15 cellular contexts compared by ENCODE assay signal in the genomic region with DNA sequence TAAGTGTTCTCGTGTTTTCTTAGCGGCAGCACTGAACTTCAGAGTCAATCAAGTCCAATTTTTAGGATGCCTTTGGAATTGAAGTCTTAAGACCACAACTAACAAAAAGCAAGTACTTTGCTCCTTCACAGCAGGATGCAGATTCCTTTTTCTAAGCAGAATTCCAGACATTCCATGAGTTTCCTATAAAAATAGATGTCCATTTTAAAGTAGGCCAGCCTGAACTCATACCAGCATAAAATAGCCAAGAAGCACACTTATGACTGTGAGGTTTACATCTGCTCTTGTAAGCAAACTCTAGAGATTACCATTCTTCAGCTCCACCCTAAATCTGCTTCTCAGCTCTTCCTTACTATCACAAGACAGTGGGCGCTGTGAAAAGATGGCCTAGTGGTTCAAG.
DNase-seq lines count a peak whose midpoint lies in the region; ATAC-seq and TF ChIP-seq lines count a peak whose summit lies in the region.
"Had no signal": no experiment of that assay in that cellular context is flagged by ENCODE, and none has a peak within 500 bp of the region (broad histone marks: within the 10 kb centered on the region; RNA-seq: fewer than 3 reads in every experiment).

No MANE protein-coding gene starts in this region.

- H3K27ac Mint-ChIP-seq in chondrocyte (ENCODE audit: unreplicated experiment), result peak overlapping the region; percentile 85
- H3K27ac Mint-ChIP-seq: activated CD4-positive, alpha-beta T cell treated with anti-CD3 and anti-CD28 coated beads for 36 hours had no signal

- H3K27me3 ChIP-seq in A673 (replicated peaks; ENCODE audit: insufficient read depth, low read depth, low read length, poor library complexity), result no peaks in the 10 kb centered on the region
- no peaks in the 10 kb centered on the region for H3K27me3 ChIP-seq in HUES48 (ENCODE audit: control insufficient read depth, insufficient read depth, low read length)
- H3K27me3 ChIP-seq: heart left ventricle, right lobe of liver had no signal

- H3K9me3 ChIP-seq in A673 (ENCODE audit: low read depth, low read length, poor library complexity, severe bottlenecking), result no peaks in the 10 kb centered on the region
- H3K9me3 ChIP-seq in HUES48 (ENCODE audit: control insufficient read depth, insufficient read depth, low read length), result no peaks in the 10 kb centered on the region
- H3K9me3 ChIP-seq: heart left ventricle, right lobe of liver, thoracic aorta had no signal

- DNase-seq in A673 (ENCODE audit: low spot score) (peak; percentile 3), chondrocyte (ENCODE audit: low spot score) (no peak), kidney glomerular epithelial cell (lab: John Stamatoyannopoulos, UW) (peak; percentile 56), SHP77 (lab: John Stamatoyannopoulos, UW) (no peak)
- DNase-seq: activated CD4-positive, alpha-beta T cell treated with anti-CD3 and anti-CD28 coated beads for 36 hours; AML-193; cortex of kidney; heart left ventricle; NCI-H1105 treated with DMSO at 0.1 percent for 48 hours; right lobe of liver had no signal

- no peak overlapping the region for H3K27ac ChIP-seq in A673 (ENCODE audit: low read depth, low read length, poor library complexity, severe bottlenecking)
- H3K27ac ChIP-seq in HUES48 (ENCODE audit: low read depth, low read length), result peak overlapping the region; percentile 49
- H3K27ac ChIP-seq: heart left ventricle, right lobe of liver, thoracic aorta had no signal

- TF ChIP-seq CTCF in A673 (conservative IDR thresholded peaks at IDR 0.05; ENCODE audit: low read depth, low read length), result no peak
- no peak for TF ChIP-seq CTCF in chondrocyte (IDR thresholded peaks at IDR 0.05)

- no peaks in the 10 kb centered on the region for H3K4me1 ChIP-seq in A673 (ENCODE audit: insufficient read depth, low read length, poor library complexity, severe bottlenecking)
- H3K4me1 ChIP-seq in HUES48 (ENCODE audit: control insufficient read depth, insufficient read depth, low read length), result peaks cover 46% of the 10 kb centered on the region

- H3K9me3 Mint-ChIP-seq in chondrocyte (ENCODE audit: low read depth), result no peaks in the 10 kb centered on the region

- no peak for ATAC-seq in HG03439 (IDR thresholded peaks at IDR 0.05; ENCODE audit: unreplicated experiment)
- ATAC-seq in GM21360 (IDR thresholded peaks at IDR 0.05; ENCODE audit: unreplicated experiment), result no peak
- ATAC-seq in GM18502 (IDR thresholded peaks at IDR 0.05; ENCODE audit: poor library complexity, unreplicated experiment), result no peak
- ATAC-seq: activated CD4-positive, alpha-beta T cell treated with anti-CD3 and anti-CD28 coated beads for 36 hours; heart left ventricle had no signal

- H3K4me3 Mint-ChIP-seq in chondrocyte (ENCODE audit: unreplicated experiment), result peak overlapping the region; percentile 20
- H3K4me3 Mint-ChIP-seq: activated CD4-positive, alpha-beta T cell treated with anti-CD3 and anti-CD28 coated beads for 36 hours had no signal

- H3K9ac ChIP-seq in HUES48 (ENCODE audit: low read depth, low read length), result no peak overlapping the region

- CTCF ChIA-PET in A673 (lab: Charles Lee), result no interaction called here

- intact Hi-C loops in A673 (cut with micrococcal nuclease; ENCODE audit: unreplicated experiment), result no loop called here

- no peaks in the 10 kb centered on the region for H3K27me3 Mint-ChIP-seq in chondrocyte (ENCODE audit: low read depth)

- no TSS peak for BruUV-seq in A673 (replicated peaks; lab: Mats Ljungman, UMichigan)

- no peaks in the 10 kb centered on the region for H3K36me3 ChIP-seq in A673 (ENCODE audit: insufficient read depth, low read length, poor library complexity, severe bottlenecking)
- H3K36me3 ChIP-seq in HUES48 (ENCODE audit: control insufficient read depth, insufficient read depth, low read length), result no peaks in the 10 kb centered on the region
- H3K36me3 ChIP-seq: heart left ventricle, right lobe of liver, thoracic aorta had no signal

- H3K4me3 ChIP-seq in A673 (ENCODE audit: low read depth, low read length, poor library complexity, severe bottlenecking), result no peak overlapping the region
- H3K4me3 ChIP-seq in HUES48 (ENCODE audit: low read depth, low read length), result peak overlapping the region; percentile 7; the same call in 1 of the 2 replicates
- H3K4me3 ChIP-seq: heart left ventricle, right lobe of liver, thoracic aorta had no signal

- POLR2A ChIA-PET in A673 (lab: Charles Lee; ENCODE audit: low non-redundant PET), result no interaction called here

- peaks cover 82% of the 10 kb centered on the region for H3K4me1 Mint-ChIP-seq in chondrocyte (ENCODE audit: low read depth)
- H3K4me1 Mint-ChIP-seq: activated CD4-positive, alpha-beta T cell treated with anti-CD3 and anti-CD28 coated beads for 36 hours had no signal

- H3K36me3 Mint-ChIP-seq in chondrocyte (ENCODE audit: low read depth), result no peaks in the 10 kb centered on the region

Comparison
In these comparisons a context has a peak if more than half of its experiments do, and no peak if none do; other contexts are left out.
1. DNase-seq: peak in A673 (single experiment) and kidney glomerular epithelial cell (single experiment); none in chondrocyte (single experiment) and SHP77 (0 of 2).